ENCODE assay signal across 21 cellular contexts in the genomic region with DNA sequence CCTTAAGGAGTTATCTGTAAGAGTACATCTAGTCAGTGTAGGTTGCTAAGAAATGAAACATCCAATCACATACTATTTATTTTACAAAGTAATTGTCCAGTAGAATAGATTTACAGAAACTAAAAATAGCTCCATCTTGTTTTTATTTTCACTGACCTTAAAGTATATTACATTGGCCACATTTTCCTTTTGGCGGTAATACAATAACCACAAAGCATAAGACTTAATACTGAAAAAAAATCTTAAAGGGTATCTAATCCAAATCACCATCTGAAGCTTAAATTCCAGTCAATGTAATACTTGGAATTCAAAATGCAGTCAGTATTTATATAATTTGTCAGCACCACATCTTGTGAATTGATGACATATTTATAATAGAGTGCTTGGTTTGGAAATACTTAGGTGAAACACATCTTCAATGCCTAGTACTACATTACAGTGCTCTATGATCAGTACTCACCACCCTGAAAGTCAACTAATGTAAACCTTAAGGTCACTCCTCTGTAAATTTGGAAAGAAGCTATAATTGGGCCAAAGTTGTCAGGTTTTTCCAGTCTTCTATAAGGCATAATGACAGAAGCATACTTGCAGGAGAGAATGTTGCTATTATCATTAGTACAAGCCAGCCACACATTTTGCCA. TPM values are rescaled to one million over a fixed set of nuclear protein-coding genes. Genes with fewer than 3 reads are reported as not detected.
A peak's percentile ranks its signal among the peaks of the same experiment; 100 is the strongest.
DNase-seq lines count a peak whose midpoint lies in the region; ATAC-seq, FAIRE-seq and TF ChIP-seq lines count a peak whose summit lies in the region.
"Had no signal": no experiment of that assay in that cellular context is flagged by ENCODE, and none has a peak within 500 bp of the region (broad histone marks: within the 10 kb centered on the region; RNA-seq: fewer than 3 reads in every experiment).

No MANE protein-coding gene starts in this region.

- H3K9me3 ChIP-seq in fibroblast of lung (ENCODE audit: control insufficient read depth, insufficient read depth, low read depth, low read length) (no peaks in the 10 kb centered on the region), pancreas (no peaks in the 10 kb centered on the region)
- H3K9me3 ChIP-seq: right atrium auricular region had no signal

- peaks cover 5% of the 10 kb centered on the region for H3K4me1 ChIP-seq in fibroblast of lung (ENCODE audit: control insufficient read depth, extremely low read depth, insufficient read depth, low read length)
- peaks cover 0 to 3% (median 0%) of the 10 kb centered on the region in 3 donors for H3K4me1 ChIP-seq in pancreas

- H3K4me3 ChIP-seq in fibroblast of lung (replicated peaks in 1 of 4; ENCODE audit: control extremely low read depth in 1 of 4, insufficient read depth in 1 of 4, low read depth in 3 of 4, low read length in 4 of 4) (no peak overlapping the region), pancreas (no peak overlapping the region)
- H3K4me3 ChIP-seq: right atrium auricular region had no signal

- intact Hi-C loops in pancreas (cut with DNase I) = no loop called here

- ATAC-seq in pancreas (no peak), HG03025 (IDR thresholded peaks at IDR 0.05; ENCODE audit: low FRiP score, unreplicated experiment) (no peak)
- ATAC-seq: activated CD4-positive, alpha-beta T cell treated with anti-CD3 and anti-CD28 coated beads for 36 hours; left lobe of liver; natural killer cell; T-helper 17 cell had no signal

- no peaks in the 10 kb centered on the region for H4K20me1 ChIP-seq in fibroblast of lung (ENCODE audit: control insufficient read depth, extremely low read depth, insufficient read depth, low read length)

- FAIRE-seq in D721Med (lab: Jason Lieb, UNC) = peak; percentile 11
- peak; percentile 13 for FAIRE-seq in pancreas (lab: Jason Lieb, UNC)

- WGBS in pancreas, 2 donors = 85 to 87% methylated on average over 1 of the region's 1 CpG

- no peaks in the 10 kb centered on the region for H3K27me3 ChIP-seq in fibroblast of lung (ENCODE audit: control insufficient read depth, insufficient read depth, low read length)
- no peaks in the 10 kb centered on the region for H3K27me3 ChIP-seq in pancreas
- H3K27me3 ChIP-seq: right atrium auricular region had no signal

- DNase-seq in D721Med (ENCODE audit: insufficient read length, low spot score) (no peak), M059J (ENCODE audit: low read depth) (peak; percentile 53), fibroblast of lung (ENCODE audit: low read depth in 2 of 2) (peak; percentile 59 to 89), pancreas (no peak), C1 segment of cervical spinal cord (lab: John Stamatoyannopoulos, UW) (no peak), epidermal melanocyte (ENCODE audit: insufficient read length, low spot score) (no peak)
- no peak for DNase-seq in stimulated activated CD4-positive, alpha-beta T cell treated with anti-CD3 and anti-CD28 coated beads, Interleukin-15, amount 100 ng/mL, for 24 hours
- DNase-seq: activated CD4-positive, alpha-beta T cell treated with anti-CD3 and anti-CD28 coated beads for 36 hours; activated naive CD4-positive, alpha-beta T cell treated with anti-CD3 and anti-CD28 coated beads, Interleukin-2, amount 50 U/mL, for 16 hours; DMS79 treated with DMSO at 0.1 percent for 48 hours; GOT3; hippocampal formation; natural killer cell; NCI-H2107; stimulated activated CD4-positive, alpha-beta T cell treated with anti-CD3 and anti-CD28 coated beads, Interleukin-4, amount 100 ng/mL, for 1 hour; T-helper 17 cell; trophoblast cell had no signal

- TF ChIP-seq CTCF in D721Med (IDR thresholded peaks at IDR 0.05; ENCODE audit: insufficient read depth, missing control alignments) = no peak
- TF ChIP-seq CTCF in fibroblast of lung (conservative IDR thresholded peaks at IDR 0.05 in 1 of 2, IDR thresholded peaks at IDR 0.05 in 1 of 2; ENCODE audit: low read depth in 1 of 2, low read length in 2 of 2) = no peak
- TF ChIP-seq CTCF in pancreas (IDR thresholded peaks at IDR 0.05) = no peak

- H3K36me3 ChIP-seq in fibroblast of lung (ENCODE audit: control insufficient read depth, insufficient read depth, low read length) (no peaks in the 10 kb centered on the region), pancreas (no peaks in the 10 kb centered on the region)
- H3K36me3 ChIP-seq: right atrium auricular region had no signal

- no peak overlapping the region for H2AFZ ChIP-seq in fibroblast of lung (ENCODE audit: low read length)

- H3K79me2 ChIP-seq in fibroblast of lung (ENCODE audit: control insufficient read depth, insufficient read depth, low read length) = peaks cover 12% of the 10 kb centered on the region

- H3K4me2 ChIP-seq in fibroblast of lung (ENCODE audit: extremely low read depth, insufficient read depth, low read length) = no peak overlapping the region

- H3K27ac ChIP-seq in fibroblast of lung (ENCODE audit: insufficient read depth, low read length) (no peak overlapping the region), pancreas (no peak overlapping the region)
- H3K27ac ChIP-seq: right atrium auricular region, RWPE1 had no signal

- no peak overlapping the region for H3K9ac ChIP-seq in fibroblast of lung (ENCODE audit: insufficient read depth, low read length)

RNA-seq across cellular contexts. Expression of gene ANKMY2, which starts 8.9 kb away (rescaled TPM):
- 34.8 and 39.2 TPM in 2 replicates for total RNA-seq in M059J (2014; rRNA removed; shearing (Covaris generic))
- total RNA-seq in fibroblast of lung (33.1 and 50.4 TPM in 2 replicates), pancreas (10 to 100 TPM in 1 of 6 donors, 1 to 10 TPM in 5; 6.3 to 11.4 (median 8.2) TPM)
- polyA plus RNA-seq in fibroblast of lung (23.9 and 34.3 TPM in 2 replicates), pancreas (1 to 10 TPM; 3.9 to 8.9 TPM)
- 17.2 and 21.1 TPM in 2 replicates for polyA plus RNA-seq in fibroblast of lung (2012)
- polyA minus RNA-seq in fibroblast of lung (ENCODE audit: low replicate concordance) = 5.8 and 6.6 TPM in 2 replicates

RNA-seq across cellular contexts. Expression of gene BZW2, which starts 9.3 kb away (rescaled TPM):
- 95.2 and 102 TPM in 2 replicates for total RNA-seq in M059J (2014; rRNA removed; shearing (Covaris generic))
- total RNA-seq in fibroblast of lung = 39.3 and 43.3 TPM in 2 replicates
- 88.8 and 95.5 TPM in 2 replicates for polyA plus RNA-seq in fibroblast of lung
- polyA plus RNA-seq in fibroblast of lung (2012) = 59.9 and 72.9 TPM in 2 replicates
- 30.0 and 40.3 TPM in 2 replicates for polyA minus RNA-seq in fibroblast of lung (ENCODE audit: low replicate concordance)
- 10 to 100 TPM; 15.3 to 29.9 (median 21.1) TPM for total RNA-seq in pancreas
- polyA plus RNA-seq in pancreas = 10 to 100 TPM; 10.5 to 12.9 TPM

Comparison
In these comparisons a context has a peak if more than half of its experiments do, and no peak if none do; other contexts are left out.
1. DNase-seq: peak in M059J (single experiment) and fibroblast of lung (2 of 2); none in D721Med (single experiment), pancreas (0 of 6), stimulated activated CD4-positive, alpha-beta T cell treated with anti-CD3 and anti-CD28 coated beads, Interleukin-15, amount 100 ng/mL, for 24 hours (single experiment), C1 segment of cervical spinal cord (0 of 14) and epidermal melanocyte (single experiment).